17 cellular contexts compared by ENCODE assay signal in the genomic region with DNA sequence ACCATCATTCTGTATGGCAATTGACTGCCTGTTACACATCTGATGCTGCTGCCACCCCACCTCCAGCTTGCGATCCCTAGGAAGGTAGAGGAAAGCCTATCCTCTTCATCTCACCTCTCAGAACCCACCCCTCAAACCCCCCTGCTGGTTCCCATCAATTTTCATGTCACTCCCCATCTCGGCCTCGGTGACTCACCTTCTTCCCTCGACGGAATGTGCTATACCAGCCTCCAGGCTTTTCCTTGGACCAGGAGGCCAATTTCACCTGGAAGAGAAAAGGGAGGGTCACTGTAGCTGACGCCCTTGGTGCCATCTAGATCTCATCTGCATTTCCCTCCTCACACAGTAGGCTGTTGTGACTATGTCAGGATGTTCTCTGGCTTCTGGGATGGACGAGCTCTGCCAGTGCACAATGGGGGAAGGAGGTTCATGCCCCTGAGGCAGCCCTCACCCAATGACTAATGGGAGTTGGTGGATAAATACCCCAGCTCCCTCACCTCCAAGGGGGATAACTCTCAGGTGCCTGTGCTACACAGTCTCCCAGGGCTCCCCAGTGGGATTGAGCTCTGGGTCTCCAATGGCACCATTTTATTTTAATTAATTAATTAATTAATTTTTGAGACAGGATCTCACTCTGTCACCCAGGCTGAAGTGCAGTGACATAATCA. TPM values are rescaled to one million over a fixed set of nuclear protein-coding genes. Genes with fewer than 3 reads are reported as not detected.
DNase-seq lines count a peak whose midpoint lies in the region; ATAC-seq and TF ChIP-seq lines count a peak whose summit lies in the region.
"Had no signal": no experiment of that assay in that cellular context is flagged by ENCODE, and none has a peak within 500 bp of the region (broad histone marks: within the 10 kb centered on the region; RNA-seq: fewer than 3 reads in every experiment).

No MANE protein-coding gene starts in this region.

- no peak overlapping the region for H3K4me3 Mint-ChIP-seq in activated naive CD4-positive, alpha-beta T cell treated with anti-CD3 and anti-CD28 coated beads, Interleukin-2, amount 50 U/mL, for 24 hours
- H3K4me3 Mint-ChIP-seq in WTC11 (no peak overlapping the region), chondrocyte (ENCODE audit: unreplicated experiment) (no peak overlapping the region)
- H3K4me3 Mint-ChIP-seq: B cell; CD14-positive monocyte; CD4-positive, alpha-beta T cell; CD8-positive, alpha-beta memory T cell had no signal

- H3K9me3 Mint-ChIP-seq in activated naive CD4-positive, alpha-beta T cell treated with anti-CD3 and anti-CD28 coated beads, Interleukin-2, amount 50 U/mL, for 24 hours = no peaks in the 10 kb centered on the region
- H3K9me3 Mint-ChIP-seq in WTC11 = no peaks in the 10 kb centered on the region
- H3K9me3 Mint-ChIP-seq in chondrocyte (ENCODE audit: low read depth) = no peaks in the 10 kb centered on the region
- H3K9me3 Mint-ChIP-seq: CD4-positive, alpha-beta T cell; CD8-positive, alpha-beta memory T cell had no signal

- H3K27ac Mint-ChIP-seq in activated naive CD4-positive, alpha-beta T cell treated with anti-CD3 and anti-CD28 coated beads, Interleukin-2, amount 50 U/mL, for 24 hours = peak overlapping the region; percentile 30
- H3K27ac Mint-ChIP-seq in WTC11 = no peak overlapping the region
- no peak overlapping the region for H3K27ac Mint-ChIP-seq in chondrocyte (ENCODE audit: unreplicated experiment)
- H3K27ac Mint-ChIP-seq: B cell; CD14-positive monocyte; CD4-positive, alpha-beta T cell; CD8-positive, alpha-beta memory T cell had no signal

- ATAC-seq in WTC11 = no peak
- no peak for ATAC-seq in GM21529 (IDR thresholded peaks at IDR 0.05; ENCODE audit: unreplicated experiment)

- no peak for DNase-seq in activated naive CD4-positive, alpha-beta T cell treated with Interleukin-2 at 50 U/mL for 16 hours
- no peak for DNase-seq in WTC11 (ENCODE audit: low spot score)
- peak; percentile 64 for DNase-seq in islet precursor cell
- DNase-seq in activated CD4-positive, alpha-beta T cell treated with anti-CD3 and anti-CD28 coated beads, Interleukin-2, amount 50 U/mL, for 4 hours = no peak
- DNase-seq in chondrocyte (ENCODE audit: low spot score) = no peak
- DNase-seq: CD4-positive, alpha-beta T cell; CD8-positive, alpha-beta memory T cell; DMS 273 treated with DMSO at 0.1 percent for 48 hours; DMS79; EL; GF-D8; GOT3 had no signal

- POLR2A ChIA-PET in WTC11 (lab: Charles Lee) = interaction anchor here (0.6 to 1.6 kb wide), 2 partner anchors 24 to 28 kb away, joined by 4 to 6 read pairs; no protein-coding TSS in a partner anchor

- peaks cover 4% of the 10 kb centered on the region for H3K4me1 Mint-ChIP-seq in activated naive CD4-positive, alpha-beta T cell treated with anti-CD3 and anti-CD28 coated beads, Interleukin-2, amount 50 U/mL, for 24 hours
- peaks cover 18% of the 10 kb centered on the region for H3K4me1 Mint-ChIP-seq in WTC11
- peaks cover 10% of the 10 kb centered on the region for H3K4me1 Mint-ChIP-seq in chondrocyte (ENCODE audit: low read depth)
- H3K4me1 Mint-ChIP-seq: B cell, CD14-positive monocyte had no signal

- CTCF ChIA-PET in WTC11 (lab: Charles Lee) = interaction anchor here (0.5 to 5.6 kb wide), 5 partner anchors 17 to 656 kb away, joined by 3 to 41 read pairs (median 6); no protein-coding TSS in a partner anchor

- H3K36me3 Mint-ChIP-seq in activated naive CD4-positive, alpha-beta T cell treated with anti-CD3 and anti-CD28 coated beads, Interleukin-2, amount 50 U/mL, for 24 hours = no peaks in the 10 kb centered on the region
- H3K36me3 Mint-ChIP-seq in WTC11 = no peaks in the 10 kb centered on the region
- H3K36me3 Mint-ChIP-seq in chondrocyte (ENCODE audit: low read depth) = peaks cover 19% of the 10 kb centered on the region
- H3K36me3 Mint-ChIP-seq: CD14-positive monocyte had no signal

- TF ChIP-seq CTCF in WTC11 (IDR thresholded peaks at IDR 0.05) (no peak), chondrocyte (IDR thresholded peaks at IDR 0.05) (no peak)

- peaks cover 25% of the 10 kb centered on the region for H3K27me3 Mint-ChIP-seq in activated naive CD4-positive, alpha-beta T cell treated with anti-CD3 and anti-CD28 coated beads, Interleukin-2, amount 50 U/mL, for 24 hours
- H3K27me3 Mint-ChIP-seq in WTC11 (ENCODE audit: low read depth) = peaks cover 34% of the 10 kb centered on the region
- H3K27me3 Mint-ChIP-seq in chondrocyte (ENCODE audit: low read depth) = peaks cover 2% of the 10 kb centered on the region

TF ChIP-seq in WTC11, 78 proteins besides CTCF, POLR2A, EP300 and RAD21:
- TF ChIP-seq ZNF396 (CRISPR knock-in tag; IDR thresholded peaks at IDR 0.05; ENCODE audit: borderline replicate concordance) (no peak), FOXJ3 (CRISPR knock-in tag; IDR thresholded peaks at IDR 0.05; ENCODE audit: borderline replicate concordance) (no peak), GRHL2 (CRISPR knock-in tag; IDR thresholded peaks at IDR 0.05; ENCODE audit: insufficient replicate concordance, severe bottlenecking) (no peak)
- TF ChIP-seq, protein P1, sequence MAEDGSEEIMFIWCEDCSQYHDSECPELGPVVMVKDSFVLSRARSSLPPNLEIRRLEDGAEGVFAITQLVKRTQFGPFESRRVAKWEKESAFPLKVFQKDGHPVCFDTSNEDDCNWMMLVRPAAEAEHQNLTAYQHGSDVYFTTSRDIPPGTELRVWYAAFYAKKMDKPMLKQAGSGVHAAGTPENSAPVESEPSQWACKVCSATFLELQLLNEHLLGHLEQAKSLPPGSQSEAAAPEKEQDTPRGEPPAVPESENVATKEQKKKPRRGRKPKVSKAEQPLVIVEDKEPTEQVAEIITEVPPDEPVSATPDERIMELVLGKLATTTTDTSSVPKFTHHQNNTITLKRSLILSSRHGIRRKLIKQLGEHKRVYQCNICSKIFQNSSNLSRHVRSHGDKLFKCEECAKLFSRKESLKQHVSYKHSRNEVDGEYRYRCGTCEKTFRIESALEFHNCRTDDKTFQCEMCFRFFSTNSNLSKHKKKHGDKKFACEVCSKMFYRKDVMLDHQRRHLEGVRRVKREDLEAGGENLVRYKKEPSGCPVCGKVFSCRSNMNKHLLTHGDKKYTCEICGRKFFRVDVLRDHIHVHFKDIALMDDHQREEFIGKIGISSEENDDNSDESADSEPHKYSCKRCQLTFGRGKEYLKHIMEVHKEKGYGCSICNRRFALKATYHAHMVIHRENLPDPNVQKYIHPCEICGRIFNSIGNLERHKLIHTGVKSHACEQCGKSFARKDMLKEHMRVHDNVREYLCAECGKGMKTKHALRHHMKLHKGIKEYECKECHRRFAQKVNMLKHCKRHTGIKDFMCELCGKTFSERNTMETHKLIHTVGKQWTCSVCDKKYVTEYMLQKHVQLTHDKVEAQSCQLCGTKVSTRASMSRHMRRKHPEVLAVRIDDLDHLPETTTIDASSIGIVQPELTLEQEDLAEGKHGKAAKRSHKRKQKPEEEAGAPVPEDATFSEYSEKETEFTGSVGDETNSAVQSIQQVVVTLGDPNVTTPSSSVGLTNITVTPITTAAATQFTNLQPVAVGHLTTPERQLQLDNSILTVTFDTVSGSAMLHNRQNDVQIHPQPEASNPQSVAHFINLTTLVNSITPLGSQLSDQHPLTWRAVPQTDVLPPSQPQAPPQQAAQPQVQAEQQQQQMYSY (CRISPR knock-in tag; IDR thresholded peaks at IDR 0.05) = peak; percentile 67
- TF ChIP-seq, protein P2, sequence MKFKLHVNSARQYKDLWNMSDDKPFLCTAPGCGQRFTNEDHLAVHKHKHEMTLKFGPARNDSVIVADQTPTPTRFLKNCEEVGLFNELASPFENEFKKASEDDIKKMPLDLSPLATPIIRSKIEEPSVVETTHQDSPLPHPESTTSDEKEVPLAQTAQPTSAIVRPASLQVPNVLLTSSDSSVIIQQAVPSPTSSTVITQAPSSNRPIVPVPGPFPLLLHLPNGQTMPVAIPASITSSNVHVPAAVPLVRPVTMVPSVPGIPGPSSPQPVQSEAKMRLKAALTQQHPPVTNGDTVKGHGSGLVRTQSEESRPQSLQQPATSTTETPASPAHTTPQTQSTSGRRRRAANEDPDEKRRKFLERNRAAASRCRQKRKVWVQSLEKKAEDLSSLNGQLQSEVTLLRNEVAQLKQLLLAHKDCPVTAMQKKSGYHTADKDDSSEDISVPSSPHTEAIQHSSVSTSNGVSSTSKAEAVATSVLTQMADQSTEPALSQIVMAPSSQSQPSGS (CRISPR knock-in tag; IDR thresholded peaks at IDR 0.05; ENCODE audit: borderline replicate concordance, low read depth) = no peak

RNA-seq across cellular contexts. Expression of gene OLFM2, which starts 26.4 kb away (rescaled TPM):
- total RNA-seq in WTC11 (2021) (66.0 to 93.3 TPM (median 91.8 TPM) in 3 replicates), chondrocyte (51.0 to 68.8 TPM (median 67.9 TPM) in 3 replicates)
- total RNA-seq: B cell had no signal

RNA-seq across cellular contexts. Expression of gene COL5A3, which starts 47.5 kb away (rescaled TPM):
- total RNA-seq in WTC11 (2021) = 0.81 to 1.2 TPM (median 0.96 TPM) in 3 replicates
- 24.8 to 65.9 TPM (median 63.6 TPM) in 3 replicates for total RNA-seq in chondrocyte
- total RNA-seq: B cell, G401 had no signal

RNA-seq across cellular contexts. Expression of gene RDH8, which starts 50.5 kb away (rescaled TPM):
- 0.27 TPM in 1 of 3 replicates, not detected in the others for total RNA-seq in WTC11 (2021)
- total RNA-seq in chondrocyte = not detected in 3 replicates
- total RNA-seq: B cell; CD4-positive, alpha-beta T cell; CD8-positive, alpha-beta memory T cell; G401 had no signal

Comparison
In these comparisons a context has a peak if more than half of its experiments do, and no peak if none do; other contexts are left out.
1. RNA of gene COL5A3, which starts 47.5 kb away (total RNA-seq): 24.8 to 65.9 TPM in chondrocyte; 0.81 to 1.2 TPM in WTC11; every median in the first group is over 10 times any median in the second.